In the genomic region with DNA sequence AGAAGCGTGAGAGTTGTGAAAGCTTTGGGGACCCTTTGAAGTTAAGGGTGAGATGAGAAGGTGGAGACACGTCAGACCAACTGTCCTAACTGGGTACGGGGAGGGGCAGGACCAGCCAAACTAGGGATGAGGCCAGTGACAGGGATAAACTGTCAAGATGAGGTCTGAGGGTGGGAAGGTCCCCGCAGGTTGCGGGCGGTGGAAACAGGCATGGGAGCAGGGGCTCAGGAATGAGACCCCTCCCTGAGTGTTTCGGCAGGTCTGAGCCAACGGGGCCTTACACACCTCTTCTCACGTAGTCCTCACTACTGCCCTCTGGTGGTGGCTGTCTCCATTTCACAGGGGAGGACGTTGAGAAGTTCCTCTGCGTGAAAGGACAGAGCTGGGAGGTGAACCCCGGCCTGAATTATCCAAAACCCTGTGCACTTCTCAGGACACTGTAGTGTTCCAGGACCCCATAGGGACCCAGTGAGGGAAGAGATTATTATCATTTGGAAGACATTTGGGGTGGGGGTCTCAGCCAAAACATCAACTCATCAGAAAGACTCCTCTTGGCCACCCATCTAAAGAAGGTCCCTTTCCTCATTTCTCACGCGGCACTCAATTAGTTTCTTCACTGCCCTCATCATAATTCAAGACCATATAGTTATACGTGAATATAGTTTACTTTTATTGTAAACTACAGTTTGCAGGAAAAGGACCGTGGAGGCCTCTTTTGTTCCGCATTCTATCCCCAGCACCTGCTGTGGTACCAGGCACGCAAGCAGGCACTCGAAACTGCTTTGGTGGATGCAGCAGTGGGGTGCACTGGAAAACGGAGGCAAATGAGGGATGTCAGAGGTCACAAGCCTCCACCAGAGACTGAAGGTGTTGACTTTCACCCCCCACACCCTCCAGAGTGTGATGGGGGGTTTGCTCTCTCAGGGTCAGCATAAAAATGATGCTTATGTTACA, we compare ENCODE assay signal across 8 cellular contexts. TPM values are rescaled to one million over a fixed set of nuclear protein-coding genes. Genes with fewer than 3 reads are reported as not detected.
A peak's percentile ranks its signal among the peaks of the same experiment; 100 is the strongest.
DNase-seq lines count a peak whose midpoint lies in the region; ATAC-seq lines count a peak whose summit lies in the region.

No MANE protein-coding gene starts in this region.

- WGBS in right cardiac atrium, result 39% methylated on average over 20 of the region's 20 CpGs

- no peak overlapping the region for H3K27ac Mint-ChIP-seq in T-helper 1 cell treated with Interleukin-12 subunit alpha and Interleukin-12 subunit beta and Interleukin-4 antibody, amounts not matched to agents 30 μg/mL and 1 μg/mL, for 36 hours

- no peaks in the 10 kb centered on the region for H3K9me3 Mint-ChIP-seq in T-helper 1 cell treated with Interleukin-12 subunit alpha and Interleukin-12 subunit beta and Interleukin-4 antibody, amounts not matched to agents 30 μg/mL and 1 μg/mL, for 36 hours

- peak overlapping the region; percentile 68 for H3K4me2 ChIP-seq in skeletal muscle satellite cell (ENCODE audit: low read length)

- no peak overlapping the region for H3K27ac ChIP-seq in right cardiac atrium (ENCODE audit: low read length)

- peaks cover 4% of the 10 kb centered on the region for H3K27me3 Mint-ChIP-seq in T-helper 1 cell treated with Interleukin-12 subunit alpha and Interleukin-12 subunit beta and Interleukin-4 antibody, amounts not matched to agents 30 μg/mL and 1 μg/mL, for 36 hours (ENCODE audit: low read depth)

- H3K9ac ChIP-seq in skeletal muscle satellite cell (ENCODE audit: low read depth, low read length), result peak overlapping the region; percentile 67

- H3K36me3 ChIP-seq in skeletal muscle satellite cell (ENCODE audit: insufficient read depth, low read length), result no peaks in the 10 kb centered on the region

- H3K4me3 Mint-ChIP-seq in T-helper 1 cell treated with Interleukin-12 subunit alpha and Interleukin-12 subunit beta and Interleukin-4 antibody, amounts not matched to agents 30 μg/mL and 1 μg/mL, for 36 hours, result peak overlapping the region; percentile 45

- H3K4me3 ChIP-seq in right cardiac atrium (ENCODE audit: low read length), result no peak overlapping the region
- no peak overlapping the region for H3K4me3 ChIP-seq in skeletal muscle satellite cell (ENCODE audit: low read length)

- intact Hi-C loops in right cardiac atrium (cut with DNase I), result loop anchor here (2.0 to 10.0 kb wide), 6 partner anchors 50 to 113 kb away; a partner anchor contains a TSS

- H3K4me1 ChIP-seq in right cardiac atrium (ENCODE audit: control insufficient read depth, insufficient read depth, low read length) (peaks cover 4% of the 10 kb centered on the region), skeletal muscle satellite cell (ENCODE audit: control insufficient read depth, insufficient read depth, low read length) (peaks cover 44% of the 10 kb centered on the region)

- peaks cover 4% of the 10 kb centered on the region for H3K4me1 Mint-ChIP-seq in T-helper 1 cell treated with Interleukin-12 subunit alpha and Interleukin-12 subunit beta and Interleukin-4 antibody, amounts not matched to agents 30 μg/mL and 1 μg/mL, for 36 hours (ENCODE audit: low read depth)

- ATAC-seq in GM21390 (IDR thresholded peaks at IDR 0.05; ENCODE audit: unreplicated experiment), result peak; percentile 5
- ATAC-seq in right cardiac atrium, result peak; percentile 83 to 88
- ATAC-seq in GM18907 (IDR thresholded peaks at IDR 0.05; ENCODE audit: unreplicated experiment), result no peak

- no peaks in the 10 kb centered on the region for H3K36me3 Mint-ChIP-seq in T-helper 1 cell treated with Interleukin-12 subunit alpha and Interleukin-12 subunit beta and Interleukin-4 antibody, amounts not matched to agents 30 μg/mL and 1 μg/mL, for 36 hours (ENCODE audit: low read depth)

- peak; percentile 83 for DNase-seq in COLO668 (lab: John Stamatoyannopoulos, UW; ENCODE audit: unreplicated experiment)
- DNase-seq in LoVo (ENCODE audit: low spot score), result peak; percentile 68
- DNase-seq in anterior cingulate cortex (lab: John Stamatoyannopoulos, UW), result peak in 55 of 58 donors; percentile 3 to 86 (median 46)
- peak; percentile 85 to 94 (median 90) for DNase-seq in right cardiac atrium

- H3K27me3 ChIP-seq in right cardiac atrium (ENCODE audit: control insufficient read depth, insufficient read depth), result no peaks in the 10 kb centered on the region
- no peaks in the 10 kb centered on the region for H3K27me3 ChIP-seq in skeletal muscle satellite cell (ENCODE audit: control insufficient read depth, insufficient read depth, low read length)

- H3K9me3 ChIP-seq in right cardiac atrium (ENCODE audit: control insufficient read depth, low read length), result no peaks in the 10 kb centered on the region
- no peaks in the 10 kb centered on the region for H3K9me3 ChIP-seq in skeletal muscle satellite cell (replicated peaks; ENCODE audit: low read length)

RNA-seq across cellular contexts. Expression of a gene that starts 21.7 kb away (rescaled TPM):
- 10 to 100 TPM; 25.0 to 32.4 (median 30.2) TPM for total RNA-seq in right cardiac atrium
- 37.2 TPM for polyA plus RNA-seq in right cardiac atrium
- 114 and 137 TPM in 2 replicates for total RNA-seq in skeletal muscle satellite cell (2012; rRNA removed)

RNA-seq across cellular contexts. Expression of a gene that starts 51.7 kb away (rescaled TPM):
- total RNA-seq in right cardiac atrium, result 10 to 100 TPM; 60.4 to 74.5 (median 68.7) TPM
- polyA plus RNA-seq in right cardiac atrium, result 61.5 TPM
- 12.2 and 13.5 TPM in 2 replicates for total RNA-seq in skeletal muscle satellite cell (2012; rRNA removed)
